In the genomic region with DNA sequence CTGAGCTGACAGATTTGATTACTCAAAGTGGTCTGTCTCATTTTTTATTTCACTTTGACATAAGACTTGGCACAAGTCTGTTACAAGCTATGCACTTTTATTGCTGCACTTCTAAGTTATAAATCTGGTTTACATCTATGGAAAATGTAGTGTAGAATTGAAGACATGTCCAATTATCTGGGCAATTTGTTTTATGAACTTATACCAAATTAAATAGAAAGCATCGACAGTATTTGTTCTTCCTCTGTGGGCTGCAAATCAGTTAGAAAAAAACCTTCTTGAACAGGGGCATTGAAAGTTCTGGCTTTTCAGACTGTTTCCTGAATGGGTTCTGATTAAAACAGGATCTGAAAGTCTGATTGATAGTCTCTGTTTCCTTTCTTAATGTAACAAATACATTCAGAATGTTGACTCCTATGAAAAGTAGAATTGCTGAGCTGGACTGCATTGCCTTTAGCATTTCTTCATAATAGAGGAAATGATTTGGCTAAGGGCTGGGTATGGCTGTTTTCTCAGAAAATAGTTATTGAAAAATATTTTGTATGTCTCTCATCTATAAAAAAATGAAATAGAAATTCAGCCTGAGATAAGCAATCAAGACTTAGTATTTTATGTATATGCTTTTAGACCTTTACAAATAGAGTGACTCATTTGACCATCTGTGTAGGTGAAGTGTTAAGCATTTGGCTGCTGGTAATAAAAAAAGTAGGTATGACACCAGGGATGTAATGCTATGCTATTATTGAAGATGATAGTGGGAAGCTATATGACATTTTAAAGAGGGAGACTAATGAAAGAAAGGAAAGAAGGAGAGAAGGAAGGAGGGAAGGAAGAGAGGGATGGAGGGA, we compare ENCODE assay signal across 18 cellular contexts.
DNase-seq lines count a peak whose midpoint lies in the region; ATAC-seq and TF ChIP-seq lines count a peak whose summit lies in the region.
"Had no signal": no experiment of that assay in that cellular context is flagged by ENCODE, and none has a peak within 500 bp of the region (broad histone marks: within the 10 kb centered on the region; RNA-seq: fewer than 3 reads in every experiment).

No MANE protein-coding gene starts in this region.

- no peak overlapping the region for H3K4me3 Mint-ChIP-seq in MCF 10A (ENCODE audit: unreplicated experiment)
- no peak overlapping the region for H3K4me3 Mint-ChIP-seq in stimulated activated naive B cell treated with anti-CD40 and anti-IgM and Interleukin-4, amounts not matched to agents 10 μg/mL and 1 μg/mL and 100 μg/mL, for 72 hours
- H3K4me3 Mint-ChIP-seq: CD8-positive, alpha-beta memory T cell; natural killer cell treated with Interleukin-12 subunit alpha and Interleukin-12 subunit beta and Interleukin-15 and Interleukin-18, amount 100 ng/mL, for 72 hours had no signal

- no peaks in the 10 kb centered on the region for H3K4me1 ChIP-seq in mammary epithelial cell (ENCODE audit: insufficient read depth, low read length)
- H3K4me1 ChIP-seq in adipocyte (ENCODE audit: control insufficient read depth, insufficient read depth, low read length) = peaks cover 40% of the 10 kb centered on the region

- H4K20me1 ChIP-seq in mammary epithelial cell (ENCODE audit: insufficient read depth, low read length) = no peaks in the 10 kb centered on the region

- H3K9ac ChIP-seq in mammary epithelial cell (ENCODE audit: insufficient read depth, low read length) (no peak overlapping the region), adipocyte (ENCODE audit: low read length) (peak overlapping the region; percentile 20)

- H3K4me2 ChIP-seq in mammary epithelial cell (ENCODE audit: insufficient read depth, low read depth, low read length) = no peak overlapping the region
- H3K4me2 ChIP-seq: PC-9 had no signal

- H3K9me3 Mint-ChIP-seq in MCF 10A (ENCODE audit: unreplicated experiment) = no peaks in the 10 kb centered on the region
- no peaks in the 10 kb centered on the region for H3K9me3 Mint-ChIP-seq in stimulated activated naive B cell treated with anti-CD40 and anti-IgM and Interleukin-4, amounts not matched to agents 10 μg/mL and 1 μg/mL and 100 μg/mL, for 72 hours
- H3K9me3 Mint-ChIP-seq: activated T-helper 2 cell treated with anti-CD3 and anti-CD28 coated beads, Interferon-gamma antibody, Interleukin-2, Interleukin-4, amounts not matched to agents 10 μg/mL and 5 μg/mL and 100 μg/mL, durations not matched to agents 14 hours and 24 hours and 36 hours; natural killer cell treated with Interleukin-12 subunit alpha and Interleukin-12 subunit beta and Interleukin-15 and Interleukin-18, amount 100 ng/mL, for 72 hours had no signal

- peak overlapping the region; percentile 2 for H3K27ac Mint-ChIP-seq in MCF 10A (ENCODE audit: low read depth, unreplicated experiment)
- no peak overlapping the region for H3K27ac Mint-ChIP-seq in stimulated activated naive B cell treated with anti-CD40 and anti-IgM and Interleukin-4, amounts not matched to agents 10 μg/mL and 1 μg/mL and 100 μg/mL, for 72 hours
- H3K27ac Mint-ChIP-seq: activated T-helper 2 cell treated with anti-CD3 and anti-CD28 coated beads, Interferon-gamma antibody, Interleukin-2, Interleukin-4, amounts not matched to agents 10 μg/mL and 5 μg/mL and 100 μg/mL, durations not matched to agents 14 hours and 24 hours and 36 hours; natural killer cell treated with Interleukin-12 subunit alpha and Interleukin-12 subunit beta and Interleukin-15 and Interleukin-18, amount 100 ng/mL, for 72 hours had no signal

- BruUV-seq in MCF 10A (replicated peaks; lab: Mats Ljungman, UMichigan) (no TSS peak), mammary epithelial cell (replicated peaks; lab: Mats Ljungman, UMichigan) (no TSS peak)

- H3K27me3 ChIP-seq in mammary epithelial cell (ENCODE audit: insufficient read depth, low read length) (no peaks in the 10 kb centered on the region), adipocyte (replicated peaks; ENCODE audit: control insufficient read depth, insufficient read depth, low read length) (no peaks in the 10 kb centered on the region)

- ATAC-seq in stimulated activated naive B cell treated with anti-CD40 and anti-IgM and Interleukin-4, amounts not matched to agents 10 μg/mL and 1 μg/mL and 100 μg/mL, for 72 hours (replicated peaks) = peak; percentile 85 to 91
- ATAC-seq in GM21515 (IDR thresholded peaks at IDR 0.05; ENCODE audit: unreplicated experiment) = no peak
- ATAC-seq: natural killer cell treated with Interleukin-12 subunit alpha and Interleukin-12 subunit beta and Interleukin-15 and Interleukin-18, amount 100 ng/mL, for 72 hours had no signal

- in situ Hi-C loops in mammary epithelial cell (cut with MboI; ENCODE audit: low sequenced_read_pairs in 2 of 2) = no loop called here

- H3K4me1 Mint-ChIP-seq in MCF 10A (ENCODE audit: insufficient read depth, unreplicated experiment) = peaks cover 32% of the 10 kb centered on the region
- peaks cover 12 to 25% of the 10 kb centered on the region in 2 donors for H3K4me1 Mint-ChIP-seq in stimulated activated naive B cell treated with anti-CD40 and anti-IgM and Interleukin-4, amounts not matched to agents 10 μg/mL and 1 μg/mL and 100 μg/mL, for 72 hours

- no peak overlapping the region for H2AFZ ChIP-seq in mammary epithelial cell (ENCODE audit: low read depth, low read length)
- H2AFZ ChIP-seq: PC-9 had no signal

- H3K9me3 ChIP-seq in mammary epithelial cell (replicated peaks; ENCODE audit: insufficient read depth, low read length) (no peaks in the 10 kb centered on the region), adipocyte (ENCODE audit: control insufficient read depth, low read length) (no peaks in the 10 kb centered on the region)

- dilution Hi-C loops in mammary epithelial cell (cut with HindIII; ENCODE audit: low sequenced_read_pairs) = no loop called here

- CTCF ChIA-PET in MCF 10A (lab: Yijun Ruan, JAX) = no interaction called here
- CTCF ChIA-PET in mammary epithelial cell (lab: Charles Lee; ENCODE audit: low non-redundant PET) = no interaction called here

- intact Hi-C loops in MCF 10A (cut with micrococcal nuclease) (no loop called here), mammary epithelial cell (cut with micrococcal nuclease) (loop anchor here (5.0 kb wide), 1 partner anchor 80 kb away; no protein-coding TSS in a partner anchor)

- peaks cover 9% of the 10 kb centered on the region for H3K36me3 Mint-ChIP-seq in MCF 10A (ENCODE audit: insufficient read depth, unreplicated experiment)
- no peaks in the 10 kb centered on the region for H3K36me3 Mint-ChIP-seq in stimulated activated naive B cell treated with anti-CD40 and anti-IgM and Interleukin-4, amounts not matched to agents 10 μg/mL and 1 μg/mL and 100 μg/mL, for 72 hours
- H3K36me3 Mint-ChIP-seq: CD8-positive, alpha-beta memory T cell; natural killer cell treated with Interleukin-12 subunit alpha and Interleukin-12 subunit beta and Interleukin-15 and Interleukin-18, amount 100 ng/mL, for 72 hours had no signal

- H3K27me3 Mint-ChIP-seq in MCF 10A (ENCODE audit: insufficient read depth, unreplicated experiment) = no peaks in the 10 kb centered on the region
- H3K27me3 Mint-ChIP-seq in stimulated activated naive B cell treated with anti-CD40 and anti-IgM and Interleukin-4, amounts not matched to agents 10 μg/mL and 1 μg/mL and 100 μg/mL, for 72 hours = peaks cover 6 to 11% of the 10 kb centered on the region in 2 donors
- H3K27me3 Mint-ChIP-seq: CD8-positive, alpha-beta memory T cell had no signal

- DNase-seq in MCF 10A (ENCODE audit: unreplicated experiment) (no peak), mammary epithelial cell (no peak), adipocyte (ENCODE audit: low read depth) (no peak), lung microvascular endothelial cell (ENCODE audit: low read depth in 2 of 2) (peak; percentile 48 to 87), NCI-H510A (lab: John Stamatoyannopoulos, UW) (no peak)
- no peak for DNase-seq in stimulated activated naive B cell treated with anti-CD40 and anti-IgM and Interleukin-4, amounts not matched to agents 10 μg/mL and 1 μg/mL and 100 μg/mL, for 72 hours
- DNase-seq in stimulated activated CD8-positive, alpha-beta memory T cell treated with anti-CD3 and anti-CD28 coated beads, Interleukin-4, amount 100 ng/mL, for 48 hours = no peak
- DNase-seq: amniotic stem cell; CD8-positive, alpha-beta memory T cell; head of caudate nucleus; KBM-7; NCI-H146; NCI-H510A treated with DMSO at 0.1 percent for 48 hours had no signal

- H3K4me3 ChIP-seq in mammary epithelial cell (replicated peaks in 1 of 3; ENCODE audit: insufficient read depth in 1 of 3, low read depth in 2 of 3, low read length in 3 of 3) = no peak overlapping the region
- peak overlapping the region; percentile 4 for H3K4me3 ChIP-seq in adipocyte (ENCODE audit: low read length)
- H3K4me3 ChIP-seq: PC-9 had no signal

- WGBS in mammary epithelial cell (ENCODE audit: low coverage, missing lambda C conversion rate) = 91% methylated on average over 1 of the region's 1 CpG

- TF ChIP-seq CTCF in MCF 10A (IDR thresholded peaks at IDR 0.05; ENCODE audit: unreplicated experiment) (no peak), mammary epithelial cell (conservative IDR thresholded peaks at IDR 0.05 in 1 of 2, IDR thresholded peaks at IDR 0.05 in 1 of 2; ENCODE audit: extremely low read depth in 1 of 2, insufficient read depth in 1 of 2, low read depth in 1 of 2, low read length in 2 of 2) (no peak)

- H3K36me3 ChIP-seq in mammary epithelial cell (ENCODE audit: insufficient read depth, low read length) = no peaks in the 10 kb centered on the region
- H3K36me3 ChIP-seq in adipocyte (ENCODE audit: control insufficient read depth, insufficient read depth, low read length, severe bottlenecking) = no peaks in the 10 kb centered on the region

- H3K79me2 ChIP-seq in mammary epithelial cell (ENCODE audit: insufficient read depth, low read length) = no peaks in the 10 kb centered on the region

- POLR2A ChIA-PET in MCF 10A (lab: Yijun Ruan, JAX) = interaction anchor here (0.8 to 1.0 kb wide), 2 partner anchors 11 to 34 kb away, joined by 3 read pairs; no protein-coding TSS in a partner anchor

- H3K27ac ChIP-seq in mammary epithelial cell (ENCODE audit: insufficient read depth, low read depth, low read length) = no peak overlapping the region
- H3K27ac ChIP-seq: epithelial cell of prostate, PC-9 had no signal

Comparison
In these comparisons a context has a peak if more than half of its experiments do, and no peak if none do; other contexts are left out.
1. DNase-seq: peak in lung microvascular endothelial cell (2 of 2); none in MCF 10A (single experiment), mammary epithelial cell (single experiment), adipocyte (single experiment), stimulated activated naive B cell treated with anti-CD40 and anti-IgM and Interleukin-4, amounts not matched to agents 10 μg/mL and 1 μg/mL and 100 μg/mL, for 72 hours (single experiment), NCI-H510A (single experiment) and stimulated activated CD8-positive, alpha-beta memory T cell treated with anti-CD3 and anti-CD28 coated beads, Interleukin-4, amount 100 ng/mL, for 48 hours (single experiment).